ENCODE assay signal across 1 cellular context in the genomic region with DNA sequence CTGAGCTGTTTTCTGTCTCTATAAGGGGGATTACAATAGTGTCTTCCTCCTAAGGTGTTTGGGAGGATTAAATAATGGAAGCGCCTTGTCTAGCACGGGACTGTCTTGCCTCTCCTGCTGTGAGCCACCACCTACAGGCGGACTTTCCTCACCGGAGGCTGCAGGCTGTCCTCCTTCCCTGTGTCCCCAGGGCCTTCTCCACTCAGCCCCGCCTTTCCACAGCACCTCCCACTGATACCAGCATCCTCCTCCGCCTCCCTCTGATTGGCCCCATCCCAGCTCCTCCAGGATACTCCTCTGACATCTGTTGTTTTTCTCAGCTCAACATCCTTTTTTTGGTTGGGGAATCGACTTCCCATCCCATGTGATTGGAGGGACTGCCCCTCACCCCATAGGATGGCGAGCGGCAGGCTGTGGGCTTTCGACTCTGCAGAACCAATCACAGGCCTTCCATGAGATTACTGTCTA.
TF ChIP-seq lines count a peak whose summit lies in the region.

No MANE protein-coding gene starts in this region.

TF ChIP-seq in HepG2, 621 proteins besides CTCF, POLR2A, EP300 and RAD21:
- peak; percentile 29; the same call in 1 of the 2 replicates for TF ChIP-seq NFYB (CRISPR knock-in tag; IDR thresholded peaks at IDR 0.05)
- TF ChIP-seq RBM22 (optimal IDR thresholded peaks at IDR 0.05; ENCODE audit: low read length), result no peak
- 0 out of 2 replicates have a peak, but pooled peaks have one; percentile 37 for TF ChIP-seq ZNF724P (CRISPR knock-in tag; IDR thresholded peaks at IDR 0.05; ENCODE audit: borderline replicate concordance)
- TF ChIP-seq MAZ (IDR thresholded peaks at IDR 0.05; ENCODE audit: borderline replicate concordance, low read depth, low read length), result no peak
- no peak for TF ChIP-seq MAZ (CRISPR knock-in tag; IDR thresholded peaks at IDR 0.05; ENCODE audit: low read depth)
- TF ChIP-seq, protein P1, sequence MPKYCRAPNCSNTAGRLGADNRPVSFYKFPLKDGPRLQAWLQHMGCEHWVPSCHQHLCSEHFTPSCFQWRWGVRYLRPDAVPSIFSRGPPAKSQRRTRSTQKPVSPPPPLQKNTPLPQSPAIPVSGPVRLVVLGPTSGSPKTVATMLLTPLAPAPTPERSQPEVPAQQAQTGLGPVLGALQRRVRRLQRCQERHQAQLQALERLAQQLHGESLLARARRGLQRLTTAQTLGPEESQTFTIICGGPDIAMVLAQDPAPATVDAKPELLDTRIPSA (CRISPR knock-in tag; IDR thresholded peaks at IDR 0.05; ENCODE audit: borderline replicate concordance), result no peak
- TF ChIP-seq CHD4 (IDR thresholded peaks at IDR 0.05; ENCODE audit: borderline replicate concordance, low read length), result peak; percentile 15
- 0 out of 2 replicates have a peak, but pooled peaks have one; percentile 77 for TF ChIP-seq CHCHD3 (CRISPR knock-in tag; IDR thresholded peaks at IDR 0.05)
